ENCODE assay signal across 9 cellular contexts in the genomic region with DNA sequence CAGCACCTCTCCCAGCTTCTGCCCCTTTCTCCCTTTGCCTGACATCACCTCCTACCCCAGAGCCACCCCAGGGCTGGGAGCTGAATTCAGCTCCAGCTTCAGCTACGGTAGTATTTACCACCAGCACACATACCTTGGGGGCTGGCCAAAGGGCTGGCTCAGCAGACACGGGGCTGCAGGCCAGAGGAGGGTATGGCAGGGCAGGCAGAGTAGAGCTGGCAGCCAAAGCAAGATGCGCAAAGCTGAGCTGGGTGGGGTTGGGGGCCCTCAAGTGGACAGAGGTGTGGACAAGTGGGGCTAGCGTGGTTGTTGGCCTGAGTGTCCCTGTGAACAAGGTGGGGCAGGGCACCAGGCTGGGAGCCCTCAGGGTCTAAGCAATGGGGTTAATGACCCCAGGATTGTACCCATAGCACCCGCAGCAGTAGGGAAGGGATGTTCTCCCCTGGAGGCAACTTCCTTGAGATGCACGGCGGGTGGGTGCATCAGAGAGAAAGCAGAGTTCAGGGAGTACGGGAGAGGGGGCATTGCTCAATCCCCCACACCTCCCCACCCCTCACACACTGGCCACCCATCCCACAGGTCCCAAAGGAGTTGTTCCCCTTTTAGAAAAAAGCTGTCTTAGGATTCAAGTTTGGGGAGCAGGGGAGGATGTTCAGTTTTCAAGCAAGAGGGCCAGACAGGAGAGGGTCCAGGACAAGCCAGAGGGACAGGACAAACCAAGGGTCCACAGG. TPM values are rescaled to one million over a fixed set of nuclear protein-coding genes. Genes with fewer than 3 reads are reported as not detected.
A peak's percentile ranks its signal among the peaks of the same experiment; 100 is the strongest.
DNase-seq lines count a peak whose midpoint lies in the region; ATAC-seq and TF ChIP-seq lines count a peak whose summit lies in the region.
"Had no signal": no experiment of that assay in that cellular context is flagged by ENCODE, and none has a peak within 500 bp of the region (broad histone marks: within the 10 kb centered on the region; RNA-seq: fewer than 3 reads in every experiment).

No MANE protein-coding gene starts in this region.

- H3K4me1 ChIP-seq in stomach, result peaks cover 61 to 100% (median 91%) of the 10 kb centered on the region in 4 donors

- H3K36me3 ChIP-seq in stomach, result peaks cover 8 to 37% (median 24%) of the 10 kb centered on the region in 4 donors

- peaks cover 2% of the 10 kb centered on the region; the same call in 1 of the 2 replicates for H3K36me3 Mint-ChIP-seq in HFFc6 (ENCODE audit: low read depth)
- peaks cover 15% of the 10 kb centered on the region for H3K36me3 Mint-ChIP-seq in activated naive CD8-positive, alpha-beta T cell

- peaks cover 9% of the 10 kb centered on the region for H3K27me3 Mint-ChIP-seq in HFFc6 (ENCODE audit: insufficient read depth)
- H3K27me3 Mint-ChIP-seq in activated naive CD8-positive, alpha-beta T cell, result no peaks in the 10 kb centered on the region

- no peaks in the 10 kb centered on the region for H3K9me3 ChIP-seq in stomach

- peaks cover 89% of the 10 kb centered on the region for H3K4me1 Mint-ChIP-seq in HFFc6 (ENCODE audit: low read depth)
- peaks cover 93% of the 10 kb centered on the region for H3K4me1 Mint-ChIP-seq in activated naive CD8-positive, alpha-beta T cell (ENCODE audit: low read depth)

- peak overlapping the region; percentile 99 for H3K27ac Mint-ChIP-seq in HFFc6
- peak overlapping the region; percentile 91 for H3K27ac Mint-ChIP-seq in activated naive CD8-positive, alpha-beta T cell

- peak overlapping the region; percentile 49 for H3K4me3 Mint-ChIP-seq in HFFc6
- peak overlapping the region; percentile 70 for H3K4me3 Mint-ChIP-seq in activated naive CD8-positive, alpha-beta T cell

- H3K9me3 Mint-ChIP-seq in HFFc6, result no peaks in the 10 kb centered on the region
- H3K9me3 Mint-ChIP-seq in activated naive CD8-positive, alpha-beta T cell (ENCODE audit: low read depth), result no peaks in the 10 kb centered on the region

- no peaks in the 10 kb centered on the region for H3K27me3 ChIP-seq in stomach

- DNase-seq in HFFc6, result peak; percentile 27
- DNase-seq in left ventricle myocardium superior, result peak; percentile 85
- no peak for DNase-seq in stomach
- no peak for DNase-seq in stimulated activated CD4-positive, alpha-beta T cell treated with anti-CD3 and anti-CD28 coated beads, Interleukin-4, amount 100 ng/mL, for 4 hours
- DNase-seq in left lobe of liver (ENCODE audit: low spot score), result no peak
- DNase-seq: hippocampal formation, NCI-H2171 had no signal

- TF ChIP-seq CTCF in HFFc6 (IDR thresholded peaks at IDR 0.05), result peak; percentile 39; the same call in 1 of the 2 replicates
- no peak for TF ChIP-seq CTCF in stomach (IDR thresholded peaks at IDR 0.05)

- 48 to 66% (median 59%) methylated on average over 8 of the region's 8 CpGs for WGBS in stomach, 5 donors

- ATAC-seq in left ventricle myocardium superior, result peak; percentile 59
- ATAC-seq in left lobe of liver, result no peak
- no peak for ATAC-seq in GM21786 (IDR thresholded peaks at IDR 0.05; ENCODE audit: unreplicated experiment)

- H3K27ac ChIP-seq in stomach, result peak overlapping the region; percentile 83 to 93 (median 90)

- peak overlapping the region in 1 of 4 donors; percentile 14 for H3K4me3 ChIP-seq in stomach

- intact Hi-C loops in left ventricle myocardium superior (cut with micrococcal nuclease), result no loop called here
- intact Hi-C loops in stomach (cut with DNase I; ENCODE audit: low total_unique reads), result no loop called here

- TF ChIP-seq POLR2A in stomach (IDR thresholded peaks at IDR 0.05), result no peak

- TF ChIP-seq EP300 in stomach (IDR thresholded peaks at IDR 0.05), result no peak

RNA-seq across cellular contexts. Expression of a gene that starts 8.0 kb away (rescaled TPM):
- total RNA-seq in HFFc6 (2021; fragmentation: NEBNext Ultra II Directional; extraction: Animal tissue kit (Norgen Biotek cat#: 25700)), result 10 to 100 TPM; 24.3 to 36.2 (median 29.0) TPM
- total RNA-seq in left ventricle myocardium superior (127 TPM), stomach (100 to 1,000 TPM in 1 of 5 donors, 10 to 100 TPM in 4; 14.7 to 103 (median 16.5) TPM), left lobe of liver (7.0 TPM)
- 10 to 100 TPM; 14.2 to 21.7 (median 15.9) TPM for polyA plus RNA-seq in stomach

RNA-seq across cellular contexts. Expression of a gene that starts 45.8 kb away (rescaled TPM):
- total RNA-seq in HFFc6 (2021; fragmentation: NEBNext Ultra II Directional; extraction: Animal tissue kit (Norgen Biotek cat#: 25700)), result not detected
- total RNA-seq in left ventricle myocardium superior (0.07 TPM), stomach (not detected), left lobe of liver (not detected)
- polyA plus RNA-seq in stomach, result under 1 TPM in 1 of 3 donors, not detected in 2; 0.03 TPM

Comparison
In these comparisons a context has a peak if more than half of its experiments do, and no peak if none do; other contexts are left out.
1. DNase-seq: peak in HFFc6 (single experiment) and left ventricle myocardium superior (single experiment); none in stomach (single experiment), stimulated activated CD4-positive, alpha-beta T cell treated with anti-CD3 and anti-CD28 coated beads, Interleukin-4, amount 100 ng/mL, for 4 hours (0 of 2) and left lobe of liver (single experiment).